Comparison of ENCODE assay signal across 8 cellular contexts in the genomic region with DNA sequence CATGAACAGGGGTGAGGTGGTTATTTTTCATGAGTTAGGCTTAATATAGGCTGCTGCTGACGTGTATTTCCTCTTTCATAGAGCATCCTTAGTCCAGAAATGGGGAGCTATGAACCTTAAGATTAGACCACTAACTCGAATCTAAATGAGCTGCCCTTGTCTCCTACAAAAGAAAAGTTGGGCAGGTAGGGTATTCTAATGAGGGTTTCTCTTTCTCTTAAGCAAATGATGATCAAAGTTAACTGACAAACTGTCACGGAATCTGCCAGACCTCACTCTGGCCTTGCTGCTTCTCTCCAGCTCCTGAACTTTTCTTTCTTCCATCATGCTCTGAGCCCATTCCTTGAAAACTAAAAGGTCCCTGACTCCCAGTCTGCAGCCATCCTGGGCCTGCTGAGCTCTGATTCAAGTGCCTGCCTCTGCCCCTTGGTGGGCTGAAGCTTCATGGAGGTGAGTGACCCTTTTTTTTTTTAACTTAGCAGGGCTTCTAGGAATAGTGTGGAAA. TPM values are rescaled to one million over a fixed set of nuclear protein-coding genes. Genes with fewer than 3 reads are reported as not detected.
A peak's percentile ranks its signal among the peaks of the same experiment; 100 is the strongest.
DNase-seq lines count a peak whose midpoint lies in the region; ATAC-seq and TF ChIP-seq lines count a peak whose summit lies in the region.

TRIM69 (plus strand) TSS at position 268 of the 505 bp plus-strand sequence; CDS start at position 445, 177 bp downstream.

- no peak within 1 kb of the TSS for H3K4me3 ChIP-seq in PC-9

- no TSS peak for BruUV-seq in PC-9 (replicated peaks; lab: Mats Ljungman, UMichigan)

- H3K4me2 ChIP-seq in PC-9: no peak within 1 kb of the TSS

- no peaks in the 10 kb centered on the region for H3K27me3 ChIP-seq in PC-9 (ENCODE audit: insufficient read depth, low read depth)

- no peak within 1 kb of the TSS for H2AFZ ChIP-seq in PC-9

- H3K4me3 Mint-ChIP-seq in stimulated activated memory B cell treated with anti-CD40 and anti-IgM and Interleukin-4, amounts not matched to agents 10 μg/mL and 1 μg/mL and 100 μg/mL, for 72 hours: peak within 1 kb of the TSS; percentile 64

- peak; percentile 41 for TF ChIP-seq POLR2A in GM19193 (IDR thresholded peaks at IDR 0.05; ENCODE audit: extremely low read depth, insufficient read depth, insufficient read length)

- peak within 1 kb of the TSS; percentile 92 for H3K27ac Mint-ChIP-seq in stimulated activated memory B cell treated with anti-CD40 and anti-IgM and Interleukin-4, amounts not matched to agents 10 μg/mL and 1 μg/mL and 100 μg/mL, for 72 hours

- H3K27ac ChIP-seq in PC-9: no peak within 1 kb of the TSS

- DNase-seq in PC-9 (no peak), cardiac septum (ENCODE audit: low spot score) (no peak), GM19240 (ENCODE audit: insufficient read length, low spot score) (no peak), AG20443 (ENCODE audit: low spot score) (no peak), T1000 (lab: John Stamatoyannopoulos, UW) (no peak), hypothalamus (lab: John Stamatoyannopoulos, UW) (no peak)

- H3K9me2 ChIP-seq in PC-9 (ENCODE audit: insufficient read depth): no peaks in the 10 kb centered on the region

- H3K4me1 Mint-ChIP-seq in stimulated activated memory B cell treated with anti-CD40 and anti-IgM and Interleukin-4, amounts not matched to agents 10 μg/mL and 1 μg/mL and 100 μg/mL, for 72 hours: peaks cover 48% of the 10 kb centered on the region

- H3K27me3 Mint-ChIP-seq in stimulated activated memory B cell treated with anti-CD40 and anti-IgM and Interleukin-4, amounts not matched to agents 10 μg/mL and 1 μg/mL and 100 μg/mL, for 72 hours: no peaks in the 10 kb centered on the region

- no peaks in the 10 kb centered on the region for H3K79me2 ChIP-seq in PC-9 (ENCODE audit: low read depth)

- no peaks in the 10 kb centered on the region for H3K9me3 Mint-ChIP-seq in stimulated activated memory B cell treated with anti-CD40 and anti-IgM and Interleukin-4, amounts not matched to agents 10 μg/mL and 1 μg/mL and 100 μg/mL, for 72 hours

- no peaks in the 10 kb centered on the region for H3K4me1 ChIP-seq in PC-9 (replicated peaks; ENCODE audit: insufficient read depth)

- CTCF ChIA-PET in PC-9 (lab: Charles Lee): interaction anchor here (0.7 to 1.7 kb wide), 3 partner anchors 8 to 152 kb away, joined by 3 to 15 read pairs (median 3); partner anchors contain the start of gene SPG11

- intact Hi-C loops in PC-9 (cut with micrococcal nuclease; ENCODE audit: unreplicated experiment): loop anchor here (5.0 kb wide), 1 partner anchor 144 kb away; no protein-coding TSS in a partner anchor
- intact Hi-C loops in cardiac septum (cut with DNase I): loop anchor here (10.0 kb wide), 1 partner anchor 142 kb away; no protein-coding TSS in a partner anchor

- H3K9me3 ChIP-seq in PC-9 (ENCODE audit: insufficient read depth, low read depth): no peaks in the 10 kb centered on the region

- ATAC-seq in stimulated activated memory B cell treated with anti-CD40 and anti-IgM and Interleukin-4, amounts not matched to agents 10 μg/mL and 1 μg/mL and 100 μg/mL, for 72 hours: peak; percentile 66

- H3K36me3 ChIP-seq in PC-9 (ENCODE audit: low read depth): no peaks in the 10 kb centered on the region

- peaks cover 10% of the 10 kb centered on the region for H3K36me3 Mint-ChIP-seq in stimulated activated memory B cell treated with anti-CD40 and anti-IgM and Interleukin-4, amounts not matched to agents 10 μg/mL and 1 μg/mL and 100 μg/mL, for 72 hours

- POLR2A ChIA-PET in PC-9 (lab: Charles Lee; ENCODE audit: unreplicated experiment): interaction anchor here (0.9 kb wide), 1 partner anchor 199 kb away, joined by 5 read pairs; the partner anchor contains the start of gene EIF3J

- no peaks in the 10 kb centered on the region for H4K20me1 ChIP-seq in PC-9 (ENCODE audit: insufficient read depth)

- no peaks in the 10 kb centered on the region for H3F3A ChIP-seq in PC-9 (ENCODE audit: insufficient read depth, low read depth)

- TF ChIP-seq CTCF in PC-9 (conservative IDR thresholded peaks at IDR 0.05): no peak

RNA-seq across cellular contexts. Expression of gene TRIM69, which starts in this region (rescaled TPM):
- total RNA-seq in PC-9 (2021) (17.4 and 21.3 TPM in 2 replicates), cardiac septum (70.7 TPM)
